ENCODE assay signal across 22 cellular contexts in genomic region chr20:19712737-19713260, GRCh38. TPM values are rescaled to one million over a fixed set of nuclear protein-coding genes. Genes with fewer than 3 reads are reported as not detected.
A peak's percentile ranks its signal among the peaks of the same experiment; 100 is the strongest.
DNase-seq lines count a peak whose midpoint lies in the region; ATAC-seq and TF ChIP-seq lines count a peak whose summit lies in the region.
"Had no signal": no experiment of that assay in that cellular context is flagged by ENCODE, and none has a peak within 500 bp of the region (broad histone marks: within the 10 kb centered on the region; RNA-seq: fewer than 3 reads in every experiment).

No MANE protein-coding gene starts in this region.

- no peaks in the 10 kb centered on the region for H3K27me3 Mint-ChIP-seq in type B pancreatic cell
- H3K27me3 Mint-ChIP-seq in Caco-2 (ENCODE audit: insufficient read depth, unreplicated experiment): no peaks in the 10 kb centered on the region
- H3K27me3 Mint-ChIP-seq: effector memory CD8-positive, alpha-beta T cell; memory B cell had no signal

- CTCF ChIA-PET in Caco-2 (lab: Charles Lee): no interaction called here

- H3K36me3 ChIP-seq in body of pancreas (replicated peaks in 1 of 2; ENCODE audit: insufficient read depth in 1 of 2, low read depth in 2 of 2) (no peaks in the 10 kb centered on the region), left lung (no peaks in the 10 kb centered on the region), Caco-2 (ENCODE audit: control insufficient read depth, insufficient read depth, low read length) (no peaks in the 10 kb centered on the region)
- H3K36me3 ChIP-seq: SJCRH30, WERI-Rb-1 had no signal

- H3K4me3 Mint-ChIP-seq in type B pancreatic cell (peak overlapping the region; percentile 49), Caco-2 (ENCODE audit: unreplicated experiment) (no peak overlapping the region)
- H3K4me3 Mint-ChIP-seq: effector memory CD8-positive, alpha-beta T cell; H9; memory B cell; T-helper 1 cell treated with Interleukin-12 subunit alpha and Interleukin-12 subunit beta and Interleukin-4 antibody, amounts not matched to agents 30 μg/mL and 1 μg/mL, for 36 hours had no signal

- intact Hi-C loops in body of pancreas (cut with DNase I) (no loop called here), left lung (cut with DNase I) (no loop called here), Caco-2 (cut with micrococcal nuclease; ENCODE audit: unreplicated experiment) (no loop called here)

- H3K9me3 ChIP-seq in body of pancreas: no peaks in the 10 kb centered on the region
- H3K9me3 ChIP-seq in left lung: peaks cover 0 to 9% of the 10 kb centered on the region in 2 donors
- peaks cover 18% of the 10 kb centered on the region for H3K9me3 ChIP-seq in Caco-2
- H3K9me3 ChIP-seq: testis had no signal

- H3K4me1 ChIP-seq in body of pancreas (no peaks in the 10 kb centered on the region), left lung (no peaks in the 10 kb centered on the region), Caco-2 (peaks cover 42% of the 10 kb centered on the region)

- ATAC-seq in body of pancreas (peak; percentile 50), left lung (peak; percentile 30)
- no peak for ATAC-seq in stimulated activated naive CD8-positive, alpha-beta T cell treated with anti-CD3 and anti-CD28 coated beads, Interleukin-15, Interleukin-2, amounts not matched to agents 100 U/mL and 50 U/mL, for 24 hours
- ATAC-seq: effector memory CD8-positive, alpha-beta T cell had no signal

- H3K4me1 Mint-ChIP-seq in type B pancreatic cell (ENCODE audit: unreplicated experiment) (peaks cover 36% of the 10 kb centered on the region), Caco-2 (ENCODE audit: low read depth, unreplicated experiment) (peaks cover 20% of the 10 kb centered on the region)

- H3K9me3 Mint-ChIP-seq in type B pancreatic cell (no peaks in the 10 kb centered on the region), Caco-2 (ENCODE audit: unreplicated experiment) (peaks cover 4% of the 10 kb centered on the region)
- H3K9me3 Mint-ChIP-seq: effector memory CD8-positive, alpha-beta T cell; memory B cell had no signal

- no peak overlapping the region for H3K27ac ChIP-seq in body of pancreas
- no peak overlapping the region for H3K27ac ChIP-seq in left lung
- H3K27ac ChIP-seq: SJCRH30, testis, WERI-Rb-1 had no signal

- 36 to 39% methylated on average over 4 of the region's 4 CpGs for WGBS in body of pancreas, 2 donors

- no peak for TF ChIP-seq POLR2A in body of pancreas (IDR thresholded peaks at IDR 0.05)

- H3K27me3 ChIP-seq in body of pancreas (no peaks in the 10 kb centered on the region), left lung (no peaks in the 10 kb centered on the region), Caco-2 (replicated peaks; ENCODE audit: control insufficient read depth, insufficient read depth, low read length) (no peaks in the 10 kb centered on the region)
- H3K27me3 ChIP-seq: SJCRH30, testis had no signal

- peak; percentile 80 for DNase-seq in LNCaP clone FGC (ENCODE audit: low read depth)
- no peak for DNase-seq in body of pancreas
- no peak for DNase-seq in left lung
- DNase-seq in type B pancreatic cell (ENCODE audit: extremely low spot score, unreplicated experiment): no peak
- no peak for DNase-seq in stimulated activated naive CD8-positive, alpha-beta T cell treated with anti-CD3 and anti-CD28 coated beads, Interleukin-15, Interleukin-2, amounts not matched to agents 100 U/mL and 50 U/mL, for 24 hours
- no peak for DNase-seq in activated gamma-delta T cell (lab: John Stamatoyannopoulos, UW)
- no peak for DNase-seq in Caco-2
- DNase-seq: activated CD4-positive, alpha-beta T cell treated with anti-CD3 and anti-CD28 coated beads, Interleukin-2, amount 50 U/mL, for 4 hours; activated naive CD4-positive, alpha-beta T cell; effector memory CD8-positive, alpha-beta T cell; GDM1; H9; hypothalamus; Kasumi-1; kidney; NCI-H1092 treated with DMSO at 0.1 percent for 48 hours; NCI-H526; testis; WERI-Rb-1 had no signal

- H3K4me3 ChIP-seq in LNCaP clone FGC (ENCODE audit: low read depth, low read length) (no peak overlapping the region), body of pancreas (no peak overlapping the region), left lung (no peak overlapping the region), Caco-2 (ENCODE audit: low read depth, low read length) (no peak overlapping the region)
- H3K4me3 ChIP-seq: SJCRH30, testis had no signal

- no TSS peak for BruUV-seq in Caco-2 (replicated peaks; lab: Mats Ljungman, UMichigan)

- H3K36me3 Mint-ChIP-seq in type B pancreatic cell: peaks cover 7% of the 10 kb centered on the region
- no peaks in the 10 kb centered on the region for H3K36me3 Mint-ChIP-seq in Caco-2 (ENCODE audit: insufficient read depth, unreplicated experiment)

- POLR2A ChIA-PET in Caco-2 (lab: Charles Lee): no interaction called here

- TF ChIP-seq CTCF in LNCaP clone FGC (IDR thresholded peaks at IDR 0.05; ENCODE audit: control insufficient read depth, extremely low read depth, insufficient read depth): no peak
- no peak for TF ChIP-seq CTCF in body of pancreas (IDR thresholded peaks at IDR 0.05)
- no peak for TF ChIP-seq CTCF in left lung (IDR thresholded peaks at IDR 0.05)
- no peak for TF ChIP-seq CTCF in type B pancreatic cell (conservative IDR thresholded peaks at IDR 0.05)
- no peak for TF ChIP-seq CTCF in Caco-2 (IDR thresholded peaks at IDR 0.05; ENCODE audit: insufficient read depth in 1 of 2, low read depth in 1 of 2, low read length in 1 of 2, severe bottlenecking in 1 of 2, unreplicated experiment in 1 of 2)

- H3K27ac Mint-ChIP-seq in type B pancreatic cell (peak overlapping the region; percentile 91), Caco-2 (ENCODE audit: unreplicated experiment) (no peak overlapping the region)
- H3K27ac Mint-ChIP-seq: effector memory CD8-positive, alpha-beta T cell; H9; memory B cell; T-helper 1 cell treated with Interleukin-12 subunit alpha and Interleukin-12 subunit beta and Interleukin-4 antibody, amounts not matched to agents 30 μg/mL and 1 μg/mL, for 36 hours had no signal

RNA-seq across cellular contexts. Expression of gene RIN2, which starts 45.3 kb away (rescaled TPM):
- 10 to 100 TPM; 20.4 to 34.0 TPM for total RNA-seq in body of pancreas
- total RNA-seq in left lung: 10 to 100 TPM; 69.0 to 69.8 TPM
- total RNA-seq in type B pancreatic cell (ENCODE audit: low replicate concordance): 44.8 and 46.8 TPM in 2 replicates
- total RNA-seq in Caco-2 (2022): 35.2 and 36.7 TPM in 2 replicates
